ENCODE assay signal across 8 cellular contexts in genomic region chr16:29873319-29873718, GRCh38.
"Had no signal": no experiment of that assay in that cellular context is flagged by ENCODE, and none has a peak within 500 bp of the region (broad histone marks: within the 10 kb centered on the region; RNA-seq: fewer than 3 reads in every experiment).

No MANE protein-coding gene starts in this region.

- H3K27ac ChIP-seq: GM23248 had no signal

- FAIRE-seq: H54, HTR-8/SVneo, K562 had no signal

- H3K4me3 ChIP-seq: GM23248, K562 had no signal

- H3K9me3 Mint-ChIP-seq: H9 had no signal

- DNase-seq: GM23248, GOT3, H9, HCEC 1CT, IMR-90 had no signal

- H2AFZ ChIP-seq: GM23248 had no signal

- H3K9ac ChIP-seq: GM23248 had no signal

- H3K4me3 Mint-ChIP-seq: H9 had no signal
